In the genomic region with DNA sequence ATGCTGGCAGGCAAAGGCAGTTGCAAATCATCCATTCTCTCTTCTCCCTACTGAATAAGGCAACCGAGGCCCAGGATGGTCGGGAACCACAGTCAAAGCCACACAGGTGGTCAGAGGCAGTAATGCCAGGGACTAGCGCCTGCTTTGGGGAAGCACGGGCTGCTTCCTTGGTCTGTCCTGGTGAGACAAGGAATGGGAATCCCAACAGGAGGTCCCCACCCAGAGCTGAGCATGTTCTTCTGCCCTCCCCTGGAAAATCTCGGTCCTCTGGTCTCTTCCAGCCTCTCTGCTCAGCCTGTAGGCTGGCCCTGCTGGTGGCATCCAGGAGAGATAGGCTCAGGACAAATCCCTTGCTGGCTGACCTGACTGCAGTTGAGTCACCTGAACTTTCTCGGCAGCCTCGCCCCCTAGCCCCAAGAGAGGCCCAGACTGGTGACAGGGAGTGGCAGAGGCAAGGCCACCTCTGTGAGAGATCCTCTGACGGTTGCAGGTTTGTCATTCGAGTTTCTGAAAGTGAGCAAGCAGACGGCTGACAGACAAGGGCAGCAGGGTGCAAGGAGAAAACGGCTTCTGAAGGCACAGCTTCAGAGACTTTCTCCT, we compare ENCODE assay signal across 2 cellular contexts.
TF ChIP-seq lines count a peak whose summit lies in the region.

No MANE protein-coding gene starts in this region.

TF ChIP-seq in HEK293, 187 proteins besides CTCF, POLR2A, EP300 and RAD21 (continued from another document):
- TF ChIP-seq PRDM2 (tag by site-specific recombination; IDR thresholded peaks at IDR 0.05; ENCODE audit: borderline replicate concordance), result no peak
- 0 out of 2 replicates have a peak, but pooled peaks have one; percentile 23 for TF ChIP-seq PRDM1 (tag by site-specific recombination; IDR thresholded peaks at IDR 0.05)
- peak; percentile 35; the same call in 1 of the 2 replicates for TF ChIP-seq ZIC2 (tag by site-specific recombination; IDR thresholded peaks at IDR 0.05)
- TF ChIP-seq ZNF785 (tag by site-specific recombination; IDR thresholded peaks at IDR 0.05), result no peak
- TF ChIP-seq, protein P1, sequence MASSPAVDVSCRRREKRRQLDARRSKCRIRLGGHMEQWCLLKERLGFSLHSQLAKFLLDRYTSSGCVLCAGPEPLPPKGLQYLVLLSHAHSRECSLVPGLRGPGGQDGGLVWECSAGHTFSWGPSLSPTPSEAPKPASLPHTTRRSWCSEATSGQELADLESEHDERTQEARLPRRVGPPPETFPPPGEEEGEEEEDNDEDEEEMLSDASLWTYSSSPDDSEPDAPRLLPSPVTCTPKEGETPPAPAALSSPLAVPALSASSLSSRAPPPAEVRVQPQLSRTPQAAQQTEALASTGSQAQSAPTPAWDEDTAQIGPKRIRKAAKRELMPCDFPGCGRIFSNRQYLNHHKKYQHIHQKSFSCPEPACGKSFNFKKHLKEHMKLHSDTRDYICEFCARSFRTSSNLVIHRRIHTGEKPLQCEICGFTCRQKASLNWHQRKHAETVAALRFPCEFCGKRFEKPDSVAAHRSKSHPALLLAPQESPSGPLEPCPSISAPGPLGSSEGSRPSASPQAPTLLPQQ (tag by site-specific recombination; IDR thresholded peaks at IDR 0.05), result no peak

TF ChIP-seq in WTC11, 78 proteins besides CTCF, POLR2A, EP300 and RAD21 (continued from another document):
- TF ChIP-seq ZSCAN18 (CRISPR knock-in tag; IDR thresholded peaks at IDR 0.05), result no peak
